ENCODE assay signal across 8 cellular contexts in the genomic region with DNA sequence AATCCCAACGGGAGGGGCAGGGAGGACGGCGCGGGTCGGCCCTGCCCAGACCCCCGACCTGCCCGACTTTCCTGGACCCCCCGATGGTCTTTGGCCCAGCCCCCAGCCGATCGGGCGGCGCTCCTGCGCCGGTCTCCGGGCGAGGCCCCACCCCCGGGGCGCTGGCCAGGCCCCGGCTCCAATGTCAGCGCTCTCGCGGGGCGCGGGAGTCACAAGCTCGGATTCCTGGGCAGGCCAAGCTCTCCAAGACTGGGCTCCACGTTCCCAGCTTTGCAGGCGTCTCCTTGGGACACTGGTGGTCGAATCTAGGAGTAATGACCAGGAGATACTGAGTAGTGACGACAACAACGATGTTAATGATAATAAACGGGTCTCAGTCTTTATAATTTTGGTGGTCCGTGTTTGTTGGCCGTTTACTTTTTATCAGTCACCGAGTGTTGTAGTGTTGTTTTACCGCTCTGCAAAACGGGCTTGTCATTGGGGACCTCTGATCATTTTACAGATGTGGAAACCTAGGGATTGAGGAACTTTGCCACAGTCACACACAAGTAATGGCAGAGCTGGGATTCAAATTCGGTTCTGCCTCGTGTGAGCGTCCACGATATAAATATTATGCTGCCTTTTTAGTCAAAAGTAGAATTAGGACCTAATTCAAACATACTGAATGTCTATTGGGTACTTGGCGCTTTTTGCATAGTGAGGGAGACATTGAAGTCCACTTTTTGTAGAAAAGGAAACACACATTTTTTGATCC. TPM values are rescaled to one million over a fixed set of nuclear protein-coding genes. Genes with fewer than 3 reads are reported as not detected.
DNase-seq lines count a peak whose midpoint lies in the region; ATAC-seq, FAIRE-seq and TF ChIP-seq lines count a peak whose summit lies in the region.

No MANE protein-coding gene starts in this region.

- H3K36me3 Mint-ChIP-seq in activated CD8-positive, alpha-beta T cell treated with anti-CD3 and anti-CD28 coated beads for 36 hours (ENCODE audit: low read depth), result peaks cover 81% of the 10 kb centered on the region

- H3K9ac ChIP-seq in endothelial cell of umbilical vein (replicated peaks; ENCODE audit: extremely low read depth, insufficient read depth, low read length), result peak overlapping the region; percentile 90
- peak overlapping the region; percentile 79 to 96 (median 89) for H3K9ac ChIP-seq in subcutaneous abdominal adipose tissue (ENCODE audit: low read length in 5 of 5)

- H3K9me3 ChIP-seq in endothelial cell of umbilical vein (replicated peaks; ENCODE audit: control insufficient read depth, insufficient read depth, low read length), result no peaks in the 10 kb centered on the region
- no peaks in the 10 kb centered on the region for H3K9me3 ChIP-seq in subcutaneous abdominal adipose tissue (ENCODE audit: control insufficient read depth in 5 of 5, low read length in 5 of 5)

- TF ChIP-seq POLR2A in GM12891 (IDR thresholded peaks at IDR 0.05; ENCODE audit: low read depth, low read length) (no peak), endothelial cell of umbilical vein (IDR thresholded peaks at IDR 0.05; ENCODE audit: low read depth, low read length) (no peak)

- H3K4me1 ChIP-seq in endothelial cell of umbilical vein (ENCODE audit: control insufficient read depth, extremely low read depth, insufficient read depth, low read length) (peaks cover 12% of the 10 kb centered on the region), subcutaneous abdominal adipose tissue (ENCODE audit: control insufficient read depth in 5 of 5, insufficient read depth in 5 of 5, low read length in 5 of 5) (peaks cover 6 to 24% (median 21%) of the 10 kb centered on the region in 5 donors)

- H2AFZ ChIP-seq in endothelial cell of umbilical vein (ENCODE audit: low read depth, low read length), result no peak overlapping the region

- peaks cover 18 to 58% of the 10 kb centered on the region in 2 experiments for H3K36me3 ChIP-seq in endothelial cell of umbilical vein (ENCODE audit: control insufficient read depth in 2 of 2, extremely low read depth in 1 of 2, insufficient read depth in 2 of 2, low read length in 2 of 2)
- H3K36me3 ChIP-seq in subcutaneous abdominal adipose tissue (ENCODE audit: control insufficient read depth in 5 of 5, insufficient read depth in 5 of 5, low read length in 5 of 5), result peaks cover 0 to 73% (median 63%) of the 10 kb centered on the region in 5 donors

- POLR2A ChIA-PET in activated CD8-positive, alpha-beta T cell treated with anti-CD3 and anti-CD28 coated beads for 36 hours (lab: Charles Lee), result interaction anchor here (0.6 to 4.0 kb wide), 4 partner anchors 9 to 306 kb away, joined by 3 to 30 read pairs (median 10); partner anchors contain the start of genes FARSA and GADD45GIP1
- POLR2A ChIA-PET in endothelial cell of umbilical vein (lab: Charles Lee), result interaction anchor here (0.6 to 1.0 kb wide), 4 partner anchors 8 to 14 kb away, joined by 3 to 6 read pairs (median 5); partner anchors contain the start of gene GADD45GIP1

- no peaks in the 10 kb centered on the region for H3K9me3 Mint-ChIP-seq in activated CD8-positive, alpha-beta T cell treated with anti-CD3 and anti-CD28 coated beads for 36 hours

- intact Hi-C loops in activated CD8-positive, alpha-beta T cell treated with anti-CD3 and anti-CD28 coated beads for 36 hours (cut with micrococcal nuclease), result no loop called here
- intact Hi-C loops in endothelial cell of umbilical vein (cut with micrococcal nuclease), result loop anchor here (1.0 kb wide), 1 partner anchor 8 kb away; the partner anchor contains the start of gene CALR

- H3K9me1 ChIP-seq in endothelial cell of umbilical vein (replicated peaks; ENCODE audit: control insufficient read depth, extremely low read depth, insufficient read depth, low read length), result no peaks in the 10 kb centered on the region

- H3K27me3 ChIP-seq in endothelial cell of umbilical vein (ENCODE audit: control insufficient read depth in 2 of 2, insufficient read depth in 2 of 2, low read length in 2 of 2) (no peaks in the 10 kb centered on the region), subcutaneous abdominal adipose tissue (ENCODE audit: control insufficient read depth in 5 of 5, insufficient read depth in 4 of 5, low read length in 5 of 5) (no peaks in the 10 kb centered on the region)

- ATAC-seq in HG02885 (IDR thresholded peaks at IDR 0.05; ENCODE audit: poor library complexity, unreplicated experiment), result peak; percentile 43
- ATAC-seq in activated CD8-positive, alpha-beta T cell treated with anti-CD3 and anti-CD28 coated beads for 36 hours, result peak; percentile 55

- H3K27ac Mint-ChIP-seq in activated CD8-positive, alpha-beta T cell treated with anti-CD3 and anti-CD28 coated beads for 36 hours, result peak overlapping the region; percentile 87

- TF ChIP-seq CTCF in 22Rv1 (IDR thresholded peaks at IDR 0.05) (no peak), endothelial cell of umbilical vein (IDR thresholded peaks at IDR 0.05; ENCODE audit: extremely low read depth in 1 of 2, insufficient read depth in 1 of 2, low read depth in 1 of 2, low read length in 2 of 2) (no peak)
- no peak for TF ChIP-seq CTCF in activated CD8-positive, alpha-beta T cell treated with anti-CD3 and anti-CD28 coated beads for 36 hours (IDR thresholded peaks at IDR 0.05)

- DNase-seq in GM12891 (ENCODE audit: insufficient read length, low spot score) (peak; percentile 55), NCI-H2196 treated with DMSO at 0.1 percent for 48 hours (lab: John Stamatoyannopoulos, UW; ENCODE audit: unreplicated experiment) (peak; percentile 42), endothelial cell of umbilical vein (ENCODE audit: low read depth, low spot score) (peak; percentile 81), mucosa of gallbladder (ENCODE audit: low spot score) (peak; percentile 54)
- peak; percentile 65 for DNase-seq in activated CD8-positive, alpha-beta T cell treated with anti-CD3 and anti-CD28 coated beads for 36 hours

- H3K79me2 ChIP-seq in endothelial cell of umbilical vein (ENCODE audit: control insufficient read depth, insufficient read depth, low read length), result peaks cover 42% of the 10 kb centered on the region

- TSS peak; percentile 33 for BruUV-seq in endothelial cell of umbilical vein (replicated peaks; lab: Mats Ljungman, UMichigan)

- H3K4me2 ChIP-seq in endothelial cell of umbilical vein (ENCODE audit: insufficient read depth, low read length), result peak overlapping the region; percentile 99

- peak overlapping the region; percentile 93 for H3K27ac ChIP-seq in 22Rv1
- peak overlapping the region; percentile 76 for H3K27ac ChIP-seq in endothelial cell of umbilical vein (ENCODE audit: insufficient read depth, low read depth, low read length)
- H3K27ac ChIP-seq in subcutaneous abdominal adipose tissue (ENCODE audit: low read depth, low read length), result peak overlapping the region; percentile 85

- H3K4me3 Mint-ChIP-seq in activated CD8-positive, alpha-beta T cell treated with anti-CD3 and anti-CD28 coated beads for 36 hours, result peak overlapping the region; percentile 85

- no peaks in the 10 kb centered on the region for H3K27me3 Mint-ChIP-seq in activated CD8-positive, alpha-beta T cell treated with anti-CD3 and anti-CD28 coated beads for 36 hours

- no peaks in the 10 kb centered on the region for H4K20me1 ChIP-seq in endothelial cell of umbilical vein (replicated peaks; ENCODE audit: control insufficient read depth, extremely low read depth, insufficient read depth, low read length)

- FAIRE-seq in GM12891 (lab: Jason Lieb, UNC) (no peak), endothelial cell of umbilical vein (lab: Jason Lieb, UNC) (peak; percentile 74)

- H3K4me3 ChIP-seq in endothelial cell of umbilical vein (replicated peaks in 1 of 3; ENCODE audit: insufficient read depth in 1 of 3, low read depth in 1 of 3, low read length in 3 of 3), result peak overlapping the region; percentile 72 to 92 (median 72)
- H3K4me3 ChIP-seq in subcutaneous abdominal adipose tissue (ENCODE audit: low read depth in 1 of 5, low read length in 5 of 5), result peak overlapping the region; percentile 73 to 85 (median 83)

- dilution Hi-C loops in endothelial cell of umbilical vein (cut with MboI; ENCODE audit: extremely low pct_ligation_motif_present, low sequenced_read_pairs), result no loop called here

- CTCF ChIA-PET in activated CD8-positive, alpha-beta T cell treated with anti-CD3 and anti-CD28 coated beads for 36 hours (lab: Charles Lee), result interaction anchor here (0.7 to 1.3 kb wide), 2 partner anchors 19 to 61 kb away, joined by 3 to 8 read pairs; no protein-coding TSS in a partner anchor
- CTCF ChIA-PET in endothelial cell of umbilical vein (lab: Charles Lee), result interaction anchor here (0.6 to 1.0 kb wide), 2 partner anchors 19 to 83 kb away, joined by 3 to 12 read pairs; no protein-coding TSS in a partner anchor

- peaks cover 39% of the 10 kb centered on the region for H3K4me1 Mint-ChIP-seq in activated CD8-positive, alpha-beta T cell treated with anti-CD3 and anti-CD28 coated beads for 36 hours (ENCODE audit: low read depth)

RNA-seq across cellular contexts. Expression of gene RAD23A, which starts 0.6 kb away (rescaled TPM):
- 108 TPM for polyA plus RNA-seq in GM12891 (2012; ENCODE audit: low read depth, missing spikeins)
- total RNA-seq in activated CD8-positive, alpha-beta T cell treated with anti-CD3 and anti-CD28 coated beads for 36 hours, result 100 to 1,000 TPM; 189 to 190 TPM
- total RNA-seq in endothelial cell of umbilical vein (96.7 and 102 TPM in 2 replicates), mucosa of gallbladder (83.0 TPM)
- polyA plus RNA-seq in endothelial cell of umbilical vein, result 66.9 and 71.2 TPM in 2 replicates
- polyA plus RNA-seq in endothelial cell of umbilical vein (2011; cell fraction: cytosol; rRNA removed), result 67.1 and 82.8 TPM in 2 replicates
- 79.0 and 87.6 TPM in 2 replicates for polyA plus RNA-seq in endothelial cell of umbilical vein (2011; cell fraction: nucleus; rRNA removed)
- 89.8 and 109 TPM in 2 replicates for polyA plus RNA-seq in endothelial cell of umbilical vein (2012)
- polyA minus RNA-seq in endothelial cell of umbilical vein, result 42.7 and 47.6 TPM in 2 replicates
- polyA minus RNA-seq in endothelial cell of umbilical vein (2011; cell fraction: cytosol; rRNA and poly(A)+ RNA removed), result 129 TPM
- 21.8 and 27.3 TPM in 2 replicates for polyA minus RNA-seq in endothelial cell of umbilical vein (2011; cell fraction: nucleus; rRNA and poly(A)+ RNA removed)

RNA-seq across cellular contexts. Expression of gene CALR, which starts 7.9 kb away (rescaled TPM):
- 578 TPM for polyA plus RNA-seq in GM12891 (2012; ENCODE audit: low read depth, missing spikeins)
- total RNA-seq in activated CD8-positive, alpha-beta T cell treated with anti-CD3 and anti-CD28 coated beads for 36 hours, result 100 to 1,000 TPM; 535 to 563 TPM
- 1,614 and 1,636 TPM in 2 replicates for total RNA-seq in endothelial cell of umbilical vein
- 1,135 and 1,206 TPM in 2 replicates for polyA plus RNA-seq in endothelial cell of umbilical vein
- polyA plus RNA-seq in endothelial cell of umbilical vein (2011; cell fraction: cytosol; rRNA removed), result 1,348 and 1,456 TPM in 2 replicates
- polyA plus RNA-seq in endothelial cell of umbilical vein (2011; cell fraction: nucleus; rRNA removed), result 981 and 1,182 TPM in 2 replicates
- polyA plus RNA-seq in endothelial cell of umbilical vein (2012), result 1,660 and 1,676 TPM in 2 replicates
- polyA minus RNA-seq in endothelial cell of umbilical vein, result 1,615 and 1,696 TPM in 2 replicates
- polyA minus RNA-seq in endothelial cell of umbilical vein (2011; cell fraction: cytosol; rRNA and poly(A)+ RNA removed), result 411 TPM
- 416 and 482 TPM in 2 replicates for polyA minus RNA-seq in endothelial cell of umbilical vein (2011; cell fraction: nucleus; rRNA and poly(A)+ RNA removed)
- 1,099 TPM for total RNA-seq in mucosa of gallbladder

RNA-seq across cellular contexts. Expression of gene GADD45GIP1, which starts 10.8 kb away (rescaled TPM):
- 38.0 TPM for polyA plus RNA-seq in GM12891 (2012; ENCODE audit: low read depth, missing spikeins)
- 10 to 100 TPM; 32.6 to 36.0 TPM for total RNA-seq in activated CD8-positive, alpha-beta T cell treated with anti-CD3 and anti-CD28 coated beads for 36 hours
- total RNA-seq in endothelial cell of umbilical vein (32.8 and 36.5 TPM in 2 replicates), mucosa of gallbladder (17.6 TPM)
- polyA plus RNA-seq in endothelial cell of umbilical vein, result 38.3 and 46.3 TPM in 2 replicates
- polyA plus RNA-seq in endothelial cell of umbilical vein (2011; cell fraction: cytosol; rRNA removed), result 27.7 and 48.4 TPM in 2 replicates
- polyA plus RNA-seq in endothelial cell of umbilical vein (2011; cell fraction: nucleus; rRNA removed), result 13.5 and 15.3 TPM in 2 replicates
- 30.7 and 40.3 TPM in 2 replicates for polyA plus RNA-seq in endothelial cell of umbilical vein (2012)
- polyA minus RNA-seq in endothelial cell of umbilical vein, result 7.2 and 9.6 TPM in 2 replicates
- polyA minus RNA-seq in endothelial cell of umbilical vein (2011; cell fraction: cytosol; rRNA and poly(A)+ RNA removed), result 32.0 TPM
- 2.3 and 4.1 TPM in 2 replicates for polyA minus RNA-seq in endothelial cell of umbilical vein (2011; cell fraction: nucleus; rRNA and poly(A)+ RNA removed)

RNA-seq across cellular contexts. Expression of gene FARSA, which starts 12.8 kb away (rescaled TPM):
- polyA plus RNA-seq in GM12891 (2012; ENCODE audit: low read depth, missing spikeins), result 73.3 TPM
- 100 to 1,000 TPM; 128 to 138 TPM for total RNA-seq in activated CD8-positive, alpha-beta T cell treated with anti-CD3 and anti-CD28 coated beads for 36 hours
- 71.4 and 77.4 TPM in 2 replicates for total RNA-seq in endothelial cell of umbilical vein
- polyA plus RNA-seq in endothelial cell of umbilical vein, result 51.8 and 55.3 TPM in 2 replicates
- polyA plus RNA-seq in endothelial cell of umbilical vein (2011; cell fraction: cytosol; rRNA removed), result 37.9 TPM in 2 replicates
- polyA plus RNA-seq in endothelial cell of umbilical vein (2011; cell fraction: nucleus; rRNA removed), result 51.3 and 55.0 TPM in 2 replicates
- 76.1 and 80.0 TPM in 2 replicates for polyA plus RNA-seq in endothelial cell of umbilical vein (2012)
- 20.2 and 25.8 TPM in 2 replicates for polyA minus RNA-seq in endothelial cell of umbilical vein
- polyA minus RNA-seq in endothelial cell of umbilical vein (2011; cell fraction: cytosol; rRNA and poly(A)+ RNA removed), result 45.1 TPM
- polyA minus RNA-seq in endothelial cell of umbilical vein (2011; cell fraction: nucleus; rRNA and poly(A)+ RNA removed), result 13.2 and 13.5 TPM in 2 replicates
- 54.0 TPM for total RNA-seq in mucosa of gallbladder

RNA-seq across cellular contexts. Expression of gene DAND5, which starts 23.1 kb away (rescaled TPM):
- polyA plus RNA-seq in GM12891 (2012; ENCODE audit: low read depth, missing spikeins), result not detected
- total RNA-seq in activated CD8-positive, alpha-beta T cell treated with anti-CD3 and anti-CD28 coated beads for 36 hours, result not detected
- 0.20 and 0.28 TPM in 2 replicates for total RNA-seq in endothelial cell of umbilical vein
- 0.06 TPM in 2 replicates for polyA plus RNA-seq in endothelial cell of umbilical vein
- polyA plus RNA-seq in endothelial cell of umbilical vein (2011; cell fraction: cytosol; rRNA removed), result 0.03 and 0.07 TPM in 2 replicates
- 0.16 and 0.17 TPM in 2 replicates for polyA plus RNA-seq in endothelial cell of umbilical vein (2011; cell fraction: nucleus; rRNA removed)
- not detected in 2 replicates for polyA plus RNA-seq in endothelial cell of umbilical vein (2012)
- polyA minus RNA-seq in endothelial cell of umbilical vein, result 0.15 TPM in 1 of 2 replicates, not detected in the other
- polyA minus RNA-seq in endothelial cell of umbilical vein (2011; cell fraction: cytosol; rRNA and poly(A)+ RNA removed), result not detected
- not detected in 2 replicates for polyA minus RNA-seq in endothelial cell of umbilical vein (2011; cell fraction: nucleus; rRNA and poly(A)+ RNA removed)
- 0.26 TPM for total RNA-seq in mucosa of gallbladder

Comparison
In these comparisons a context has a peak if more than half of its experiments do, and no peak if none do; other contexts are left out.
1. Peak in every context shown above with its lines: DNase-seq, ATAC-seq, H3K4me3 ChIP-seq and H3K27ac ChIP-seq.